Comparison of ENCODE assay signal across 20 cellular contexts in genomic region chr1:17200756-17201155, GRCh38. TPM values are rescaled to one million over a fixed set of nuclear protein-coding genes. Genes with fewer than 3 reads are reported as not detected.
DNase-seq lines count a peak whose midpoint lies in the region; ATAC-seq, FAIRE-seq and TF ChIP-seq lines count a peak whose summit lies in the region.
"Had no signal": no experiment of that assay in that cellular context is flagged by ENCODE, and none has a peak within 500 bp of the region (broad histone marks: within the 10 kb centered on the region; RNA-seq: fewer than 3 reads in every experiment).

No MANE protein-coding gene starts in this region.

- H3K4me3 Mint-ChIP-seq in activated T-cell treated with anti-CD3 and anti-CD28 coated beads, Interleukin-2, amount 50 U/mL, for 24 hours, result no peak overlapping the region
- H3K4me3 Mint-ChIP-seq in activated T-cell treated with anti-CD3 and anti-CD28 coated beads, Interleukin-2, amount 50 U/mL, for 4 hours, result no peak overlapping the region
- H3K4me3 Mint-ChIP-seq in WTC11, result no peak overlapping the region
- H3K4me3 Mint-ChIP-seq in naive thymus-derived CD8-positive, alpha-beta T cell, result peak overlapping the region in 3 of 10 donors; percentile 68 to 87 (median 74)

- H3K4me3 ChIP-seq in kidney (ENCODE audit: low read length in 2 of 2), result no peak overlapping the region
- H3K4me3 ChIP-seq: MG63, ovary, sigmoid colon had no signal

- peaks cover 40% of the 10 kb centered on the region for H3K4me1 Mint-ChIP-seq in activated T-cell treated with anti-CD3 and anti-CD28 coated beads, Interleukin-2, amount 50 U/mL, for 24 hours (ENCODE audit: low read depth)
- H3K4me1 Mint-ChIP-seq in activated T-cell treated with anti-CD3 and anti-CD28 coated beads, Interleukin-2, amount 50 U/mL, for 4 hours (ENCODE audit: low read depth), result peaks cover 37% of the 10 kb centered on the region
- peaks cover 13% of the 10 kb centered on the region for H3K4me1 Mint-ChIP-seq in WTC11
- H3K4me1 Mint-ChIP-seq in naive thymus-derived CD8-positive, alpha-beta T cell, result peaks cover 25 to 36% (median 34%) of the 10 kb centered on the region in 4 donors

- H3K27ac ChIP-seq in kidney (ENCODE audit: low read depth in 2 of 2, low read length in 2 of 2), result peak overlapping the region in 1 of 2 donors; percentile 23
- H3K27ac ChIP-seq: brain microvascular endothelial cell, ovary, sigmoid colon had no signal

- POLR2A ChIA-PET in WTC11 (lab: Charles Lee), result interaction anchor here (1.2 kb wide), 1 partner anchor 15 kb away, joined by 3 read pairs; no protein-coding TSS in a partner anchor
- POLR2A ChIA-PET in naive thymus-derived CD8-positive, alpha-beta T cell (lab: Charles Lee), result interaction anchor here (0.9 to 1.3 kb wide), 2 partner anchors 10 to 12 kb away, joined by 6 to 7 read pairs; no protein-coding TSS in a partner anchor

- DNase-seq in activated T-cell treated with anti-CD3 and anti-CD28 coated beads, Interleukin-2, amount 50 U/mL, for 24 hours, result peak; percentile 9
- DNase-seq in activated T-cell treated with anti-CD3 and anti-CD28 coated beads, Interleukin-2, amount 50 U/mL, for 4 hours, result no peak
- DNase-seq in WTC11 (ENCODE audit: low spot score) (peak; percentile 3), kidney (peak; percentile 18), renal cortical epithelial cell (ENCODE audit: low read depth) (peak; percentile 98), nucleus accumbens (lab: John Stamatoyannopoulos, UW) (no peak)
- no peak for DNase-seq in stimulated activated CD4-positive, alpha-beta T cell treated with anti-CD3 and anti-CD28 coated beads, Interleukin-2, amount 100 ng/mL, for 48 hours
- no peak for DNase-seq in naive thymus-derived CD8-positive, alpha-beta T cell
- DNase-seq: activated naive CD4-positive, alpha-beta T cell treated with Interleukin-2 at 50 U/mL for 16 hours; brain microvascular endothelial cell; MG63; NCI-H187; NCI-H345; SHP77; T-helper 2 cell had no signal

- intact Hi-C loops in kidney (cut with DNase I), result no loop called here

- FAIRE-seq in kidney (lab: Jason Lieb, UNC), result no peak

- H3K9ac ChIP-seq in kidney (ENCODE audit: low read length in 2 of 2), result no peak overlapping the region

- H3K4me1 ChIP-seq in kidney (ENCODE audit: control insufficient read depth in 1 of 2, insufficient read depth in 1 of 2, low read depth in 1 of 2, low read length in 2 of 2), result peaks cover 0 to 2% of the 10 kb centered on the region in 2 donors
- H3K4me1 ChIP-seq: sigmoid colon had no signal

- CTCF ChIA-PET in WTC11 (lab: Charles Lee), result no interaction called here

- no peak for ATAC-seq in activated T-cell treated with anti-CD3 and anti-CD28 coated beads, Interleukin-2, amount 50 U/mL, for 4 hours
- no peak for ATAC-seq in WTC11
- no peak for ATAC-seq in naive thymus-derived CD8-positive, alpha-beta T cell

- peaks cover 47% of the 10 kb centered on the region for H3K27me3 Mint-ChIP-seq in activated T-cell treated with anti-CD3 and anti-CD28 coated beads, Interleukin-2, amount 50 U/mL, for 24 hours
- H3K27me3 Mint-ChIP-seq in activated T-cell treated with anti-CD3 and anti-CD28 coated beads, Interleukin-2, amount 50 U/mL, for 4 hours (ENCODE audit: low read depth), result peaks cover 6% of the 10 kb centered on the region
- H3K27me3 Mint-ChIP-seq in WTC11 (ENCODE audit: low read depth), result peaks cover 2% of the 10 kb centered on the region; the same call in 1 of the 2 replicates
- H3K27me3 Mint-ChIP-seq in naive thymus-derived CD8-positive, alpha-beta T cell, result peaks cover 22 to 77% (median 57%) of the 10 kb centered on the region in 5 donors

- H3K36me3 ChIP-seq in kidney (ENCODE audit: control insufficient read depth in 1 of 2, insufficient read depth in 2 of 2, low read length in 2 of 2), result no peaks in the 10 kb centered on the region
- H3K36me3 ChIP-seq: brain microvascular endothelial cell, MG63, ovary, sigmoid colon had no signal

- no peak overlapping the region for H3K27ac Mint-ChIP-seq in activated T-cell treated with anti-CD3 and anti-CD28 coated beads, Interleukin-2, amount 50 U/mL, for 24 hours
- no peak overlapping the region for H3K27ac Mint-ChIP-seq in WTC11
- no peak overlapping the region for H3K27ac Mint-ChIP-seq in naive thymus-derived CD8-positive, alpha-beta T cell

- H3K9me3 ChIP-seq in kidney (ENCODE audit: control insufficient read depth in 1 of 2, low read length in 2 of 2), result no peaks in the 10 kb centered on the region
- H3K9me3 ChIP-seq: MG63, ovary, sigmoid colon had no signal

- no peaks in the 10 kb centered on the region for H3K9me3 Mint-ChIP-seq in activated T-cell treated with anti-CD3 and anti-CD28 coated beads, Interleukin-2, amount 50 U/mL, for 24 hours
- no peaks in the 10 kb centered on the region for H3K9me3 Mint-ChIP-seq in activated T-cell treated with anti-CD3 and anti-CD28 coated beads, Interleukin-2, amount 50 U/mL, for 4 hours
- no peaks in the 10 kb centered on the region for H3K9me3 Mint-ChIP-seq in WTC11
- H3K9me3 Mint-ChIP-seq in naive thymus-derived CD8-positive, alpha-beta T cell, result no peaks in the 10 kb centered on the region

- TF ChIP-seq CTCF in WTC11 (IDR thresholded peaks at IDR 0.05) (no peak), kidney (IDR thresholded peaks at IDR 0.05; ENCODE audit: borderline replicate concordance, extremely low read depth, insufficient read depth) (no peak)

- no peaks in the 10 kb centered on the region for H3K36me3 Mint-ChIP-seq in activated T-cell treated with anti-CD3 and anti-CD28 coated beads, Interleukin-2, amount 50 U/mL, for 24 hours (ENCODE audit: low read depth)
- no peaks in the 10 kb centered on the region for H3K36me3 Mint-ChIP-seq in activated T-cell treated with anti-CD3 and anti-CD28 coated beads, Interleukin-2, amount 50 U/mL, for 4 hours (ENCODE audit: insufficient read depth)
- no peaks in the 10 kb centered on the region for H3K36me3 Mint-ChIP-seq in WTC11
- peaks cover 0 to 2% (median 0%) of the 10 kb centered on the region in 3 donors for H3K36me3 Mint-ChIP-seq in naive thymus-derived CD8-positive, alpha-beta T cell

TF ChIP-seq in WTC11, 78 proteins besides CTCF, POLR2A, EP300 and RAD21 (continues in another document):
- TF ChIP-seq ZBTB21 (CRISPR knock-in tag; IDR thresholded peaks at IDR 0.05; ENCODE audit: borderline replicate concordance), result no peak
- no peak for TF ChIP-seq CBFB (CRISPR knock-in tag; IDR thresholded peaks at IDR 0.05; ENCODE audit: low read depth)
- TF ChIP-seq E2F1 (CRISPR knock-in tag; IDR thresholded peaks at IDR 0.05), result no peak
- no peak for TF ChIP-seq NR3C1 (CRISPR knock-in tag; conservative IDR thresholded peaks at IDR 0.05; ENCODE audit: low read depth)
- no peak for TF ChIP-seq CREM (CRISPR knock-in tag; IDR thresholded peaks at IDR 0.05)
- TF ChIP-seq ZNF532 (CRISPR knock-in tag; IDR thresholded peaks at IDR 0.05; ENCODE audit: borderline replicate concordance), result no peak
- TF ChIP-seq JUN (CRISPR knock-in tag; IDR thresholded peaks at IDR 0.05), result no peak

RNA-seq across cellular contexts. Expression of gene PADI1, which starts 4.2 kb away (rescaled TPM):
- not detected for total RNA-seq in activated T-cell treated with anti-CD3 and anti-CD28 coated beads, Interleukin-2, amount 50 U/mL, for 4 hours
- total RNA-seq in WTC11 (2021) (0.15 to 0.57 TPM (median 0.18 TPM) in 3 replicates), kidney (1.3 TPM), renal cortical epithelial cell (1.5 and 26.0 TPM in 2 replicates)
- not detected for polyA plus RNA-seq in kidney (ENCODE audit: insufficient read depth, low read depth, low replicate concordance)
- total RNA-seq in naive thymus-derived CD8-positive, alpha-beta T cell, result not detected
- polyA plus RNA-seq in naive thymus-derived CD8-positive, alpha-beta T cell, result not detected
- total RNA-seq: fibroblast of lung, sigmoid colon, subcutaneous adipose tissue had no signal
- polyA plus RNA-seq: fibroblast of lung, ovary had no signal

RNA-seq across cellular contexts. Expression of gene PADI3, which starts 48.1 kb away (rescaled TPM):
- not detected for total RNA-seq in activated T-cell treated with anti-CD3 and anti-CD28 coated beads, Interleukin-2, amount 50 U/mL, for 4 hours
- total RNA-seq in WTC11 (2021), result 0.61 to 2.0 TPM (median 1.9 TPM) in 3 replicates
- not detected for total RNA-seq in kidney
- not detected for polyA plus RNA-seq in kidney (ENCODE audit: insufficient read depth, low read depth, low replicate concordance)
- 0.05 and 0.35 TPM in 2 replicates for total RNA-seq in renal cortical epithelial cell
- total RNA-seq in naive thymus-derived CD8-positive, alpha-beta T cell, result not detected
- polyA plus RNA-seq in naive thymus-derived CD8-positive, alpha-beta T cell, result not detected
- total RNA-seq: dermis microvascular lymphatic vessel endothelial cell, fibroblast of lung, ovary, sigmoid colon, subcutaneous adipose tissue had no signal
- polyA plus RNA-seq: fibroblast of lung, ovary had no signal

Comparison
In these comparisons a context has a peak if more than half of its experiments do, and no peak if none do; other contexts are left out.
1. DNase-seq: peak in activated T-cell treated with anti-CD3 and anti-CD28 coated beads, Interleukin-2, amount 50 U/mL, for 24 hours (single experiment), WTC11 (single experiment), kidney (single experiment) and renal cortical epithelial cell (single experiment); none in activated T-cell treated with anti-CD3 and anti-CD28 coated beads, Interleukin-2, amount 50 U/mL, for 4 hours (single experiment), stimulated activated CD4-positive, alpha-beta T cell treated with anti-CD3 and anti-CD28 coated beads, Interleukin-2, amount 100 ng/mL, for 48 hours (0 of 2), naive thymus-derived CD8-positive, alpha-beta T cell (0 of 10) and nucleus accumbens (0 of 56).